In genomic region chr1:12502300-12503109, GRCh38 we compare ENCODE assay signal across 16 cellular contexts.
DNase-seq lines count a peak whose midpoint lies in the region; ATAC-seq and FAIRE-seq lines count a peak whose summit lies in the region.
"Had no signal": no experiment of that assay in that cellular context is flagged by ENCODE, and none has a peak within 500 bp of the region (broad histone marks: within the 10 kb centered on the region; RNA-seq: fewer than 3 reads in every experiment).

No MANE protein-coding gene starts in this region.

- FAIRE-seq in RCC 7860 (lab: Jason Lieb, UNC): no peak
- FAIRE-seq: HTR-8/SVneo had no signal

- peak; percentile 12 for DNase-seq in activated naive CD4-positive, alpha-beta T cell treated with Interleukin-2 at 50 U/mL for 16 hours
- DNase-seq in activated naive CD4-positive, alpha-beta T cell treated with anti-CD3 and anti-CD28 coated beads, Interleukin-2, amount 10 ng/mL, durations not matched to agents 7 days and 5 days: no peak
- DNase-seq in T-helper 17 cell (no peak), NCI-H446 (lab: John Stamatoyannopoulos, UW) (no peak), RCC 7860 (ENCODE audit: low spot score) (no peak)
- no peak for DNase-seq in effector memory CD8-positive, alpha-beta T cell
- DNase-seq in stimulated activated effector memory CD8-positive, alpha-beta T cell treated with anti-CD3 and anti-CD28 coated beads, Interleukin-12 subunit alpha, Interleukin-12 subunit beta, amount 100 ng/mL, for 72 hours (ENCODE audit: low spot score in 2 of 2): peak in 1 of 2 donors; percentile 11
- DNase-seq: esophagus squamous epithelium, head of caudate nucleus, naive B cell, NCI-H1417 treated with DMSO at 0.1 percent for 48 hours, NCI-H2171 treated with DMSO at 0.1 percent for 48 hours, NCI-H82 had no signal

- no peak overlapping the region for H3K27ac Mint-ChIP-seq in activated naive CD4-positive, alpha-beta T cell treated with anti-CD3 and anti-CD28 coated beads, Interleukin-2, amount 10 ng/mL, durations not matched to agents 7 days and 5 days
- peak overlapping the region; percentile 92 for H3K27ac Mint-ChIP-seq in T-helper 17 cell
- H3K27ac Mint-ChIP-seq in effector memory CD8-positive, alpha-beta T cell: peak overlapping the region; percentile 81
- H3K27ac Mint-ChIP-seq in stimulated activated effector memory CD8-positive, alpha-beta T cell treated with anti-CD3 and anti-CD28 coated beads, Interleukin-12 subunit alpha, Interleukin-12 subunit beta, amount 100 ng/mL, for 72 hours: peak overlapping the region; percentile 91

- ATAC-seq in T-helper 17 cell (no peak), GM18858 (IDR thresholded peaks at IDR 0.05; ENCODE audit: unreplicated experiment) (no peak)
- no peak for ATAC-seq in effector memory CD8-positive, alpha-beta T cell (replicated peaks)
- peak; percentile 97 for ATAC-seq in stimulated activated effector memory CD8-positive, alpha-beta T cell treated with anti-CD3 and anti-CD28 coated beads, Interleukin-12 subunit alpha, Interleukin-12 subunit beta, amount 100 ng/mL, for 72 hours

- H3K36me3 Mint-ChIP-seq in activated naive CD4-positive, alpha-beta T cell treated with anti-CD3 and anti-CD28 coated beads, Interleukin-2, amount 10 ng/mL, durations not matched to agents 7 days and 5 days: peaks cover 28% of the 10 kb centered on the region
- H3K36me3 Mint-ChIP-seq in T-helper 17 cell (ENCODE audit: low read depth): peaks cover 9% of the 10 kb centered on the region
- H3K36me3 Mint-ChIP-seq in effector memory CD8-positive, alpha-beta T cell (ENCODE audit: insufficient read depth): peaks cover 14% of the 10 kb centered on the region
- peaks cover 27% of the 10 kb centered on the region for H3K36me3 Mint-ChIP-seq in stimulated activated effector memory CD8-positive, alpha-beta T cell treated with anti-CD3 and anti-CD28 coated beads, Interleukin-12 subunit alpha, Interleukin-12 subunit beta, amount 100 ng/mL, for 72 hours

- no peak overlapping the region for H3K4me3 Mint-ChIP-seq in activated naive CD4-positive, alpha-beta T cell treated with anti-CD3 and anti-CD28 coated beads, Interleukin-2, amount 10 ng/mL, durations not matched to agents 7 days and 5 days
- no peak overlapping the region for H3K4me3 Mint-ChIP-seq in T-helper 17 cell
- H3K4me3 Mint-ChIP-seq in effector memory CD8-positive, alpha-beta T cell: no peak overlapping the region
- H3K4me3 Mint-ChIP-seq in stimulated activated effector memory CD8-positive, alpha-beta T cell treated with anti-CD3 and anti-CD28 coated beads, Interleukin-12 subunit alpha, Interleukin-12 subunit beta, amount 100 ng/mL, for 72 hours: peak overlapping the region; percentile 29

- no peaks in the 10 kb centered on the region for H3K9me3 Mint-ChIP-seq in activated naive CD4-positive, alpha-beta T cell treated with anti-CD3 and anti-CD28 coated beads, Interleukin-2, amount 10 ng/mL, durations not matched to agents 7 days and 5 days
- no peaks in the 10 kb centered on the region for H3K9me3 Mint-ChIP-seq in effector memory CD8-positive, alpha-beta T cell
- H3K9me3 Mint-ChIP-seq in stimulated activated effector memory CD8-positive, alpha-beta T cell treated with anti-CD3 and anti-CD28 coated beads, Interleukin-12 subunit alpha, Interleukin-12 subunit beta, amount 100 ng/mL, for 72 hours: no peaks in the 10 kb centered on the region
- H3K9me3 Mint-ChIP-seq: naive B cell had no signal

- no peaks in the 10 kb centered on the region for H3K9me3 ChIP-seq in T-helper 17 cell (ENCODE audit: control insufficient read depth, low read length, poor library complexity, severe bottlenecking)
- H3K9me3 ChIP-seq: adrenal gland, esophagus squamous epithelium had no signal

- H3K27me3 Mint-ChIP-seq in activated naive CD4-positive, alpha-beta T cell treated with anti-CD3 and anti-CD28 coated beads, Interleukin-2, amount 10 ng/mL, durations not matched to agents 7 days and 5 days: no peaks in the 10 kb centered on the region
- H3K27me3 Mint-ChIP-seq in T-helper 17 cell: no peaks in the 10 kb centered on the region
- H3K27me3 Mint-ChIP-seq in effector memory CD8-positive, alpha-beta T cell: no peaks in the 10 kb centered on the region
- H3K27me3 Mint-ChIP-seq: naive B cell had no signal

- H3K4me1 Mint-ChIP-seq in activated naive CD4-positive, alpha-beta T cell treated with anti-CD3 and anti-CD28 coated beads, Interleukin-2, amount 10 ng/mL, durations not matched to agents 7 days and 5 days: peaks cover 7% of the 10 kb centered on the region
- H3K4me1 Mint-ChIP-seq in T-helper 17 cell: peaks cover 16% of the 10 kb centered on the region
- peaks cover 3 to 7% of the 10 kb centered on the region in 2 donors for H3K4me1 Mint-ChIP-seq in effector memory CD8-positive, alpha-beta T cell (ENCODE audit: low read depth in 2 of 2)
- H3K4me1 Mint-ChIP-seq in stimulated activated effector memory CD8-positive, alpha-beta T cell treated with anti-CD3 and anti-CD28 coated beads, Interleukin-12 subunit alpha, Interleukin-12 subunit beta, amount 100 ng/mL, for 72 hours: peaks cover 24% of the 10 kb centered on the region

- CTCF ChIA-PET in activated naive CD4-positive, alpha-beta T cell treated with anti-CD3 and anti-CD28 coated beads, Interleukin-2, amount 10 ng/mL, durations not matched to agents 7 days and 5 days (lab: Charles Lee): no interaction called here
